28 cellular contexts compared by ENCODE assay signal in the genomic region with DNA sequence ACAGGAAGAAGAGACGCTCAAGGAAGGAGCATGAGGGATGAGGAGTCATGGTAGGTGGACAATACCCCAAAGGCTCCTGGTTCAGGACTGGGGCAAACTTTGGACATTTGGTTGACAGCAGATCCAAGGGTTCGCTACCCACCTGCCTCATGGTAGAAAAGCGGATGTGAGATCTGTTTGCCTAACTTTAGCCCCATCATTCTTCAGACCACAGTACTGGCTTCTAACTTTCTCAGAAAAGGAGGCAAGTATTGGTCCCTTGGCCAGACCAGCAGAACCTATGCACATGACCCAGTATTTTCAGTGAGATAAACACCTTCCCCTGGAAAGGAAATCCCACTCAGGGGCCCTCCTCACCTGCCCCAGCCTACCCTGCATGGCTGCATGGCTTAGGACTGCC.
"Had no signal": no experiment of that assay in that cellular context is flagged by ENCODE, and none has a peak within 500 bp of the region (broad histone marks: within the 10 kb centered on the region; RNA-seq: fewer than 3 reads in every experiment).

No MANE protein-coding gene starts in this region.

- H3K4me3 ChIP-seq: ascending aorta, breast epithelium, cardiac muscle cell, colonic mucosa had no signal

- H3K27ac Mint-ChIP-seq: activated B cell treated with CpG ODN at 0.5 μM for 24 hours; activated CD4-positive, alpha-beta memory T cell treated with anti-CD3 and anti-CD28 coated beads for 36 hours; activated CD8-positive, alpha-beta memory T cell treated with anti-CD3 and anti-CD28 coated beads, Interleukin-2, amount 10 ng/mL, durations not matched to agents 7 days and 5 days; activated CD8-positive, alpha-beta T cell treated with anti-CD3 and anti-CD28 coated beads, Interleukin-2, amount 10 ng/mL, durations not matched to agents 7 days and 5 days; activated naive CD4-positive, alpha-beta T cell treated with anti-CD3 and anti-CD28 coated beads, Interleukin-2, amount 10 ng/mL, durations not matched to agents 7 days and 5 days; activated naive CD4-positive, alpha-beta T cell treated with anti-CD3 and anti-CD28 coated beads, Interleukin-2, amount 50 U/mL, for 72 hours; activated naive CD8-positive, alpha-beta T cell treated with anti-CD3 and anti-CD28 coated beads, Interleukin-2, amount 10 ng/mL, durations not matched to agents 7 days and 5 days; activated T-helper 1 cell treated with anti-CD3 and anti-CD28 coated beads, Interleukin-12 subunit alpha, Interleukin-12 subunit beta, Interleukin-2, Interleukin-4 antibody, amounts not matched to agents 30 ng/mL and 10 ng/mL and 1 ng/mL, durations not matched to agents 14 hours and 24 hours and 36 hours; endodermal cell; T-helper 1 cell treated with Interleukin-12 subunit alpha and Interleukin-12 subunit beta and Interleukin-4 antibody, amounts not matched to agents 30 μg/mL and 1 μg/mL, for 36 hours had no signal

- H3K4me3 Mint-ChIP-seq: activated B cell treated with CpG ODN at 0.5 μM for 24 hours; activated CD4-positive, alpha-beta memory T cell treated with anti-CD3 and anti-CD28 coated beads for 36 hours; activated CD8-positive, alpha-beta memory T cell treated with anti-CD3 and anti-CD28 coated beads, Interleukin-2, amount 10 ng/mL, durations not matched to agents 7 days and 5 days; activated CD8-positive, alpha-beta T cell treated with anti-CD3 and anti-CD28 coated beads, Interleukin-2, amount 10 ng/mL, durations not matched to agents 7 days and 5 days; activated naive CD4-positive, alpha-beta T cell treated with anti-CD3 and anti-CD28 coated beads, Interleukin-2, amount 10 ng/mL, durations not matched to agents 7 days and 5 days; activated naive CD8-positive, alpha-beta T cell treated with anti-CD3 and anti-CD28 coated beads, Interleukin-2, amount 10 ng/mL, durations not matched to agents 7 days and 5 days; activated T-helper 1 cell treated with anti-CD3 and anti-CD28 coated beads, Interleukin-12 subunit alpha, Interleukin-12 subunit beta, Interleukin-2, Interleukin-4 antibody, amounts not matched to agents 30 ng/mL and 10 ng/mL and 1 ng/mL, durations not matched to agents 14 hours and 24 hours and 36 hours; brain; endodermal cell; T-helper 1 cell treated with Interleukin-12 subunit alpha and Interleukin-12 subunit beta and Interleukin-4 antibody, amounts not matched to agents 30 μg/mL and 1 μg/mL, for 36 hours had no signal

- H3K36me3 Mint-ChIP-seq: activated CD4-positive, alpha-beta memory T cell treated with anti-CD3 and anti-CD28 coated beads for 36 hours; activated CD8-positive, alpha-beta memory T cell treated with anti-CD3 and anti-CD28 coated beads, Interleukin-2, amount 10 ng/mL, durations not matched to agents 7 days and 5 days; activated naive CD4-positive, alpha-beta T cell treated with anti-CD3 and anti-CD28 coated beads, Interleukin-2, amount 10 ng/mL, durations not matched to agents 7 days and 5 days; activated naive CD8-positive, alpha-beta T cell treated with anti-CD3 and anti-CD28 coated beads, Interleukin-2, amount 10 ng/mL, durations not matched to agents 7 days and 5 days had no signal

- H3K9me3 ChIP-seq: ascending aorta, colonic mucosa had no signal

- H3K27ac ChIP-seq: ascending aorta, breast epithelium, cardiac muscle cell, colonic mucosa, WERI-Rb-1 had no signal

- H3K27me3 ChIP-seq: ascending aorta, breast epithelium, cardiac muscle cell, colonic mucosa had no signal

- H3K4me1 Mint-ChIP-seq: activated B cell treated with CpG ODN at 0.5 μM for 24 hours; activated CD8-positive, alpha-beta memory T cell treated with anti-CD3 and anti-CD28 coated beads, Interleukin-2, amount 10 ng/mL, durations not matched to agents 7 days and 5 days; activated naive CD4-positive, alpha-beta T cell treated with anti-CD3 and anti-CD28 coated beads, Interleukin-2, amount 10 ng/mL, durations not matched to agents 7 days and 5 days; activated naive CD8-positive, alpha-beta T cell treated with anti-CD3 and anti-CD28 coated beads, Interleukin-2, amount 10 ng/mL, durations not matched to agents 7 days and 5 days; brain; endodermal cell had no signal

- H3K4me1 ChIP-seq: ascending aorta, breast epithelium, colonic mucosa had no signal

- H3K27me3 Mint-ChIP-seq: activated B cell treated with CpG ODN at 0.5 μM for 24 hours; activated CD8-positive, alpha-beta memory T cell treated with anti-CD3 and anti-CD28 coated beads, Interleukin-2, amount 10 ng/mL, durations not matched to agents 7 days and 5 days; activated naive CD4-positive, alpha-beta T cell treated with anti-CD3 and anti-CD28 coated beads, Interleukin-2, amount 10 ng/mL, durations not matched to agents 7 days and 5 days; activated naive CD8-positive, alpha-beta T cell treated with anti-CD3 and anti-CD28 coated beads, Interleukin-2, amount 10 ng/mL, durations not matched to agents 7 days and 5 days had no signal

- H3K36me3 ChIP-seq: ascending aorta, breast epithelium, cardiac muscle cell, colonic mucosa, WERI-Rb-1 had no signal

- DNase-seq: activated B cell treated with CpG ODN at 0.5 μM for 24 hours; activated CD4-positive, alpha-beta memory T cell treated with anti-CD3 and anti-CD28 coated beads for 36 hours; activated CD4-positive, alpha-beta T cell treated with anti-CD3 and anti-CD28 coated beads for 48 hours; activated CD8-positive, alpha-beta memory T cell treated with anti-CD3 and anti-CD28 coated beads, Interleukin-2, amount 10 ng/mL, durations not matched to agents 7 days and 5 days; activated CD8-positive, alpha-beta memory T cell treated with anti-CD3 and anti-CD28 coated beads, Interleukin-2, amount 50 U/mL, for 4 hours; activated CD8-positive, alpha-beta T cell treated with anti-CD3 and anti-CD28 coated beads, Interleukin-2, amount 10 ng/mL, durations not matched to agents 7 days and 5 days; activated gamma-delta T cell; activated naive CD4-positive, alpha-beta T cell; activated naive CD4-positive, alpha-beta T cell treated with anti-CD3 and anti-CD28 coated beads, Interleukin-2, amount 10 ng/mL, durations not matched to agents 7 days and 5 days; activated naive CD8-positive, alpha-beta T cell treated with anti-CD3 and anti-CD28 coated beads, Interleukin-2, amount 10 ng/mL, durations not matched to agents 7 days and 5 days; activated T-cell treated with anti-CD3 and anti-CD28 coated beads, Interleukin-2, amount 50 U/mL, for 1 hour; activated T-cell treated with anti-CD3 and anti-CD28 coated beads, Interleukin-2, amount 50 U/mL, for 48 hours; central memory CD4-positive, alpha-beta T cell; cerebellar nuclear complex; colonic mucosa; effector CD8-positive, alpha-beta T cell; endodermal cell; foreskin fibroblast; head of caudate nucleus; T1000; WERI-Rb-1 had no signal
